Comparison of ENCODE assay signal across 1 cellular context in genomic region chr12:49030714-49031572, GRCh38.
TF ChIP-seq lines count a peak whose summit lies in the region.

No MANE protein-coding gene starts in this region.

TF ChIP-seq in IMR-90, 13 proteins besides CTCF, POLR2A, EP300 and RAD21:
- TF ChIP-seq MXI1 (IDR thresholded peaks at IDR 0.05; ENCODE audit: borderline replicate concordance, low read depth, low read length) (no peak), ELK1 (IDR thresholded peaks at IDR 0.05; ENCODE audit: borderline replicate concordance, low read depth, low read length) (no peak), RFX5 (IDR thresholded peaks at IDR 0.05; ENCODE audit: low read depth, low read length) (no peak), NFE2L2 (IDR thresholded peaks at IDR 0.05; ENCODE audit: low read depth, low read length) (no peak), USF2 (IDR thresholded peaks at IDR 0.05; ENCODE audit: low read depth, low read length) (no peak), BHLHE40 (IDR thresholded peaks at IDR 0.05; ENCODE audit: low read depth, low read length) (no peak), RCOR1 (IDR thresholded peaks at IDR 0.05; ENCODE audit: insufficient replicate concordance, low read length) (no peak), CHD1 (IDR thresholded peaks at IDR 0.05; ENCODE audit: low read depth, low read length) (no peak), FOS (IDR thresholded peaks at IDR 0.05; ENCODE audit: low read depth, low read length) (no peak), MAZ (IDR thresholded peaks at IDR 0.05; ENCODE audit: borderline replicate concordance, low read depth, low read length) (no peak), SMC3 (IDR thresholded peaks at IDR 0.05; ENCODE audit: low read depth, low read length) (no peak), MAFK (IDR thresholded peaks at IDR 0.05; ENCODE audit: low read depth, low read length) (no peak), CEBPB (IDR thresholded peaks at IDR 0.05; ENCODE audit: low read depth, low read length) (no peak)
